ENCODE assay signal across 21 cellular contexts in the genomic region with DNA sequence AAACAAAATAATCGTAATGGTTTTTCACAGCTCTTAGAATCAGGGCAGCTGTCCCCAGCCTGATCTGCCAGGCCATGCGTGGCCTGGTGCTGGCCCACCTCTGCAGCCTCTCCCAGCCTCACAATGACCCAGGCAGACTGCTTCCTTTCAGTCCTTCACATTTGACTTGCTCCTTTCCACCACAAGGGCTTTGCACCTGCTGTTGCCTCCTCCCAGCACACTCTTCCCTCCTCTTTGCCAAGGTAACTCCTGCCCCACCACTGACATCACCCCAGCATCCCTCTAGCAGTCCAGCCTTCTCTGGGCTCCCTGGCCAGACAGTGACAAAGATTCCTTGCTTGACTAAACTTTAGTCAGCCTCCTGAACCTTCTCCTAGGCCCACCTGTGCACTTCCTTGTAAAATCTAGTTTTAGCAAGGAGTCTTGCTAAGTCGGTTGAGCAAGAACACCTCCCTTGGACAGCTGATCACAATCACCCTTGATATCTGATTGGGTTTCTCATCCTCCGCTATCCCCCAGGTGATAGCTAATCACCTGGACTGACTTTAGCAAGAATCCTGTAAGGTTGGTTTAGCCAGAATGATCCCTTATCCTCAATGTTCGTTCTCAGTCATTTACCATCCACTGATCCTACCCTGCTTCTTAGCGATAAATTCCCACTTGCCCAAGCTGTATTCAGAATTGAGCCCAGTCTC.
"Had no signal": no experiment of that assay in that cellular context is flagged by ENCODE, and none has a peak within 500 bp of the region (broad histone marks: within the 10 kb centered on the region; RNA-seq: fewer than 3 reads in every experiment).

No MANE protein-coding gene starts in this region.

- H3K9me3 ChIP-seq: esophagus squamous epithelium, psoas muscle, sigmoid colon, testis had no signal

- DNase-seq: cortex of kidney; effector memory CD4-positive, alpha-beta T cell; esophagus squamous epithelium; foreskin fibroblast; kidney; left colon; left ventricle myocardium superior; mesendoderm; naive B cell; occipital lobe; psoas muscle; retina; sigmoid colon; stimulated activated CD4-positive, alpha-beta T cell treated with anti-CD3 and anti-CD28 coated beads, Interleukin-2, amount 100 ng/mL, for 24 hours; stimulated activated CD4-positive, alpha-beta T cell treated with anti-CD3 and anti-CD28 coated beads, Interleukin-4, amount 100 ng/mL, for 4 hours; stimulated activated naive B cell treated with anti-CD40 and anti-IgM and Interleukin-4, amounts not matched to agents 10 μg/mL and 1 μg/mL and 100 μg/mL, for 72 hours; stimulated activated naive CD8-positive, alpha-beta T cell treated with anti-CD3 and anti-CD28 coated beads, Interleukin-15, amount 100 ng/mL, for 72 hours; testis had no signal

- FAIRE-seq: kidney had no signal

- H3K27me3 ChIP-seq: sigmoid colon, testis, tibial nerve had no signal

- H3K36me3 ChIP-seq: esophagus squamous epithelium, sigmoid colon, tibial nerve had no signal

- ATAC-seq: left colon; left ventricle myocardium superior; psoas muscle; stimulated activated naive B cell treated with anti-CD40 and anti-IgM and Interleukin-4, amounts not matched to agents 10 μg/mL and 1 μg/mL and 100 μg/mL, for 72 hours; stimulated activated naive CD8-positive, alpha-beta T cell treated with anti-CD3 and anti-CD28 coated beads, Interleukin-15, amount 100 ng/mL, for 72 hours had no signal

- H3K4me3 ChIP-seq: esophagus squamous epithelium, psoas muscle, sigmoid colon, skin epidermis, testis, tibial nerve had no signal

- H3K27ac ChIP-seq: epithelial cell of prostate, esophagus squamous epithelium, psoas muscle, sigmoid colon, skin epidermis, testis, tibial nerve had no signal

- H3K4me1 ChIP-seq: esophagus squamous epithelium, psoas muscle, sigmoid colon, testis, tibial nerve had no signal
